ENCODE assay signal across 20 cellular contexts in the genomic region with DNA sequence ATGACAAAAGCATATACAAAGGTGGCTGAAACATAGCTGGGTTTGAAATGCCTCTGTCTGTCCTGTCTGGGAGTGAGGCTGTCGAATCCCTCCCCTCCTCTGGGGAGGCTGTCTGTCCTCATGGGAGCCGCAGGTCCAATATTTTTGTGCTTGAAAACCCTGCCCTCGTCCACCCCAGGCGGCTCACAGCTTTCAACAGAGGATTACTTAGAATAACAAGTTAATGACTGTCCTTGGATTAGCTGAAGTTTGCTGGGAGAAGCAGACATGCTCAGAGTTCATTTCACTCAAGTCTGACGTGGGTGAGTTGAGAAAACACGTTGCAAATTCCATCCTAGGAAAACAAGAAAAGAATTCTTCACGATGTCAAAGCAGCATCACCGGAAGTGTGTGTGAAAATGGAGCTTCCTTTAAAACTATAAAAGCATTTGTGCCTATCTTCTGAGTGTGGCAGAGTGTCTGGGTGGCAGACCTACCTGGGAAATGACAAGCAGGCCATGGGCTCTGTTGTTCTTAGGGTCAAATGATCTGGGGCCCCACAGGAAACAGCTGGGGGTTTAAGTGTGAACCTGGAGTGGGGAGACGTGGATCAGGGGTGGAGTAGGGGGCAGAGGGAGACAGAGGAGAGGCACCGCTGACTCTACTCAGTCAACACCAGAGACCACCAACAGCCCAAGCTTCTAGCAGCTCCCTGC.
DNase-seq lines count a peak whose midpoint lies in the region; ATAC-seq and TF ChIP-seq lines count a peak whose summit lies in the region.
"Had no signal": no experiment of that assay in that cellular context is flagged by ENCODE, and none has a peak within 500 bp of the region (broad histone marks: within the 10 kb centered on the region; RNA-seq: fewer than 3 reads in every experiment).

No MANE protein-coding gene starts in this region.

- no peak overlapping the region for H3K9ac ChIP-seq in subcutaneous abdominal adipose tissue (ENCODE audit: low read length in 5 of 5)

- H3K4me3 ChIP-seq in subcutaneous abdominal adipose tissue (ENCODE audit: low read depth in 1 of 5, low read length in 5 of 5): no peak overlapping the region
- H3K4me3 ChIP-seq: Peyer's patch, uterus had no signal

- H3K36me3 Mint-ChIP-seq in endothelial cell (ENCODE audit: low read depth, unreplicated experiment): no peaks in the 10 kb centered on the region
- peaks cover 1% of the 10 kb centered on the region for H3K36me3 Mint-ChIP-seq in mesothelial cell of epicardium
- no peaks in the 10 kb centered on the region for H3K36me3 Mint-ChIP-seq in activated T-cell treated with anti-CD3 and anti-CD28 coated beads, Interleukin-2, amount 50 U/mL, for 4 hours (ENCODE audit: insufficient read depth)
- H3K36me3 Mint-ChIP-seq: activated naive CD4-positive, alpha-beta T cell treated with anti-CD3 and anti-CD28 coated beads, Interleukin-2, amount 50 U/mL, for 72 hours had no signal

- TF ChIP-seq CTCF in endothelial cell (IDR thresholded peaks at IDR 0.05; ENCODE audit: unreplicated experiment) (no peak), mesothelial cell of epicardium (IDR thresholded peaks at IDR 0.05; ENCODE audit: unreplicated experiment) (no peak), GM13977 (IDR thresholded peaks at IDR 0.05; ENCODE audit: extremely low read depth, insufficient read depth, missing control alignments) (no peak)

- H3K27ac Mint-ChIP-seq in endothelial cell (ENCODE audit: unreplicated experiment) (peak overlapping the region; percentile 74), mesothelial cell of epicardium (peak overlapping the region; percentile 88)
- H3K27ac Mint-ChIP-seq: activated naive CD4-positive, alpha-beta T cell treated with anti-CD3 and anti-CD28 coated beads, Interleukin-2, amount 50 U/mL, for 72 hours; CD4-positive, alpha-beta T cell; progenitor cell of endocrine pancreas; stimulated activated naive CD8-positive, alpha-beta T cell treated with anti-CD3 and anti-CD28 coated beads, Interleukin-15, amount 100 ng/mL, for 72 hours had no signal

- H3K9me3 Mint-ChIP-seq in endothelial cell (ENCODE audit: unreplicated experiment): no peaks in the 10 kb centered on the region
- H3K9me3 Mint-ChIP-seq in mesothelial cell of epicardium: peaks cover 9% of the 10 kb centered on the region
- no peaks in the 10 kb centered on the region for H3K9me3 Mint-ChIP-seq in activated T-cell treated with anti-CD3 and anti-CD28 coated beads, Interleukin-2, amount 50 U/mL, for 4 hours
- H3K9me3 Mint-ChIP-seq: activated naive CD4-positive, alpha-beta T cell treated with anti-CD3 and anti-CD28 coated beads, Interleukin-2, amount 50 U/mL, for 72 hours; CD4-positive, alpha-beta T cell; stimulated activated naive CD8-positive, alpha-beta T cell treated with anti-CD3 and anti-CD28 coated beads, Interleukin-15, amount 100 ng/mL, for 72 hours had no signal

- in situ Hi-C loops in GM13977 (cut with MboI; ENCODE audit: low pct_unique_long_range_greater_than_20kb, low sequenced_read_pairs, unreplicated experiment): no loop called here

- intact Hi-C loops in cardiac septum (cut with DNase I) (no loop called here), Right ventricle myocardium superior (cut with DNase I) (no loop called here)

- peaks cover 3 to 17% (median 12%) of the 10 kb centered on the region in 5 donors for H3K4me1 ChIP-seq in subcutaneous abdominal adipose tissue (ENCODE audit: control insufficient read depth in 5 of 5, insufficient read depth in 5 of 5, low read length in 5 of 5)
- H3K4me1 ChIP-seq: uterus had no signal

- no peak for ATAC-seq in Right ventricle myocardium superior (ENCODE audit: poor library complexity)
- no peak for ATAC-seq in activated T-cell treated with anti-CD3 and anti-CD28 coated beads, Interleukin-2, amount 50 U/mL, for 4 hours
- ATAC-seq: activated naive CD4-positive, alpha-beta T cell treated with anti-CD3 and anti-CD28 coated beads, Interleukin-2, amount 50 U/mL, for 72 hours; stimulated activated naive CD8-positive, alpha-beta T cell treated with anti-CD3 and anti-CD28 coated beads, Interleukin-15, amount 100 ng/mL, for 72 hours had no signal

- no peaks in the 10 kb centered on the region for H3K9me3 ChIP-seq in subcutaneous abdominal adipose tissue (ENCODE audit: control insufficient read depth in 5 of 5, low read length in 5 of 5)
- H3K9me3 ChIP-seq: Peyer's patch, uterus had no signal

- no peaks in the 10 kb centered on the region for H3K27me3 ChIP-seq in subcutaneous abdominal adipose tissue (ENCODE audit: control insufficient read depth in 5 of 5, insufficient read depth in 4 of 5, low read length in 5 of 5)
- H3K27me3 ChIP-seq: Peyer's patch, uterus had no signal

- DNase-seq in cardiac septum (ENCODE audit: low spot score): peak; percentile 47
- no peak for DNase-seq in Right ventricle myocardium superior
- DNase-seq in endothelial cell (ENCODE audit: low spot score): no peak
- no peak for DNase-seq in mesothelial cell of epicardium (ENCODE audit: low spot score in 2 of 2, unreplicated experiment in 2 of 2)
- no peak for DNase-seq in A172 (ENCODE audit: low spot score)
- no peak for DNase-seq in GM13977 (ENCODE audit: low spot score)
- DNase-seq in activated T-cell treated with anti-CD3 and anti-CD28 coated beads, Interleukin-2, amount 50 U/mL, for 4 hours: no peak
- DNase-seq: activated CD4-positive, alpha-beta T cell treated with anti-CD3 and anti-CD28 coated beads, Interleukin-2, amount 50 U/mL, for 4 hours; CD4-positive, alpha-beta T cell; central memory CD4-positive, alpha-beta T cell; MV-4-11; NCI-H774; Peyer's patch; stimulated activated CD4-positive, alpha-beta T cell treated with anti-CD3 and anti-CD28 coated beads, Interleukin-15, amount 100 ng/mL, for 24 hours; stimulated activated naive CD8-positive, alpha-beta T cell treated with anti-CD3 and anti-CD28 coated beads, Interleukin-15, amount 100 ng/mL, for 72 hours; SW 1271; uterus had no signal

- peaks cover 11% of the 10 kb centered on the region for H3K27me3 Mint-ChIP-seq in endothelial cell (ENCODE audit: unreplicated experiment)
- no peaks in the 10 kb centered on the region for H3K27me3 Mint-ChIP-seq in mesothelial cell of epicardium (ENCODE audit: low read depth)
- H3K27me3 Mint-ChIP-seq in activated T-cell treated with anti-CD3 and anti-CD28 coated beads, Interleukin-2, amount 50 U/mL, for 4 hours (ENCODE audit: low read depth): peaks cover 3% of the 10 kb centered on the region

- H3K36me3 ChIP-seq in subcutaneous abdominal adipose tissue (ENCODE audit: control insufficient read depth in 5 of 5, insufficient read depth in 5 of 5, low read length in 5 of 5): no peaks in the 10 kb centered on the region
- H3K36me3 ChIP-seq: Peyer's patch, uterus had no signal

- peak overlapping the region; percentile 24 for H3K27ac ChIP-seq in subcutaneous abdominal adipose tissue (ENCODE audit: low read depth, low read length)
- H3K27ac ChIP-seq: uterus had no signal

- H3K4me3 Mint-ChIP-seq in endothelial cell (ENCODE audit: unreplicated experiment) (no peak overlapping the region), mesothelial cell of epicardium (no peak overlapping the region)
- H3K4me3 Mint-ChIP-seq in activated T-cell treated with anti-CD3 and anti-CD28 coated beads, Interleukin-2, amount 50 U/mL, for 4 hours: no peak overlapping the region
- H3K4me3 Mint-ChIP-seq: CD4-positive, alpha-beta T cell; stimulated activated naive CD8-positive, alpha-beta T cell treated with anti-CD3 and anti-CD28 coated beads, Interleukin-15, amount 100 ng/mL, for 72 hours had no signal

- peaks cover 42% of the 10 kb centered on the region for H3K4me1 Mint-ChIP-seq in endothelial cell (ENCODE audit: unreplicated experiment)
- H3K4me1 Mint-ChIP-seq in mesothelial cell of epicardium: peaks cover 46% of the 10 kb centered on the region
- H3K4me1 Mint-ChIP-seq in activated T-cell treated with anti-CD3 and anti-CD28 coated beads, Interleukin-2, amount 50 U/mL, for 4 hours (ENCODE audit: low read depth): no peaks in the 10 kb centered on the region
- H3K4me1 Mint-ChIP-seq: stimulated activated naive CD8-positive, alpha-beta T cell treated with anti-CD3 and anti-CD28 coated beads, Interleukin-15, amount 100 ng/mL, for 72 hours had no signal
